Comparison of ENCODE assay signal across 16 cellular contexts in genomic region chr14:97393244-97393643, GRCh38.
"Had no signal": no experiment of that assay in that cellular context is flagged by ENCODE, and none has a peak within 500 bp of the region (broad histone marks: within the 10 kb centered on the region; RNA-seq: fewer than 3 reads in every experiment).

No MANE protein-coding gene starts in this region.

- H3K27ac Mint-ChIP-seq: dendritic cell treated with granulocyte-macrophage colony-stimulating factor and Interleukin-4, amounts not matched to agents 40 ng/mL and 50 ng/mL, for 4 days; progenitor cell of endocrine pancreas had no signal

- H3K9me3 Mint-ChIP-seq: dendritic cell treated with granulocyte-macrophage colony-stimulating factor and Interleukin-4, amounts not matched to agents 40 ng/mL and 50 ng/mL, for 4 days; neural crest cell had no signal

- DNase-seq: erythroblast; foreskin keratinocyte; kidney; left colon; left ventricle myocardium superior; mesenchymal stem cell; midbrain; pancreas; right cardiac atrium; small intestine; stimulated activated CD4-positive, alpha-beta T cell treated with anti-CD3 and anti-CD28 coated beads, Interleukin-12 subunit alpha, Interleukin-12 subunit beta, amount 100 ng/mL, for 4 hours; stimulated activated naive CD4-positive, alpha-beta T cell treated with Interleukin-2 at 50 U/mL for 16 hours; trophoblast cell had no signal

- H3K4me3 Mint-ChIP-seq: dendritic cell treated with granulocyte-macrophage colony-stimulating factor and Interleukin-4, amounts not matched to agents 40 ng/mL and 50 ng/mL, for 4 days; neural crest cell had no signal

- ATAC-seq: foreskin keratinocyte, left colon, left ventricle myocardium superior, pancreas, right cardiac atrium had no signal
